13 cellular contexts compared by ENCODE assay signal in genomic region chr11:62472063-62472884, GRCh38. TPM values are rescaled to one million over a fixed set of nuclear protein-coding genes. Genes with fewer than 3 reads are reported as not detected.
A peak's percentile ranks its signal among the peaks of the same experiment; 100 is the strongest.
DNase-seq lines count a peak whose midpoint lies in the region; ATAC-seq, FAIRE-seq and TF ChIP-seq lines count a peak whose summit lies in the region.
"Had no signal": no experiment of that assay in that cellular context is flagged by ENCODE, and none has a peak within 500 bp of the region (broad histone marks: within the 10 kb centered on the region; RNA-seq: fewer than 3 reads in every experiment).

No MANE protein-coding gene starts in this region.

- H3K27me3 ChIP-seq in DND-41 (ENCODE audit: insufficient read depth, low read length, poor library complexity) = no peaks in the 10 kb centered on the region
- no peaks in the 10 kb centered on the region for H3K27me3 ChIP-seq in H1 (replicated peaks in 1 of 4; ENCODE audit: control insufficient read depth in 3 of 4, extremely low read depth in 1 of 4, insufficient read depth in 3 of 4, low read length in 3 of 4)
- H3K27me3 ChIP-seq in neuronal stem cell (ENCODE audit: control insufficient read depth in 3 of 3, insufficient read depth in 3 of 3, low read depth in 1 of 3, low read length in 3 of 3) = no peaks in the 10 kb centered on the region

- H3K18ac ChIP-seq in H1 (ENCODE audit: extremely low read depth, low read length) (no peak overlapping the region), neuronal stem cell (ENCODE audit: low read length) (peak overlapping the region; percentile 80)

- H2BK120ac ChIP-seq in H1 (replicated peaks; ENCODE audit: low read depth, low read length) (no peak overlapping the region), neuronal stem cell (ENCODE audit: low read depth, low read length) (no peak overlapping the region)

- no peak for TF ChIP-seq POLR2A in NB4 (IDR thresholded peaks at IDR 0.05; ENCODE audit: extremely low read depth, insufficient read length)
- no peak for TF ChIP-seq POLR2A in H1 (IDR thresholded peaks at IDR 0.05; ENCODE audit: control extremely low read depth in 1 of 2, low read depth in 2 of 2, low read length in 2 of 2)

- FAIRE-seq in H1 (lab: Jason Lieb, UNC) = no peak

- no peaks in the 10 kb centered on the region for H3K79me2 ChIP-seq in DND-41 (ENCODE audit: insufficient read depth, low read length)
- no peaks in the 10 kb centered on the region for H3K79me2 ChIP-seq in H1 (ENCODE audit: control insufficient read depth in 1 of 2, insufficient read depth in 2 of 2, low read length in 2 of 2)

- H4K20me1 ChIP-seq in DND-41 (ENCODE audit: insufficient read depth, low read length) (no peaks in the 10 kb centered on the region), H1 (replicated peaks in 1 of 2; ENCODE audit: control insufficient read depth in 1 of 2, insufficient read depth in 2 of 2, low read length in 2 of 2) (no peaks in the 10 kb centered on the region)

- 84% methylated on average over 9 of the region's 9 CpGs; no CpG with 5 or more reads in 1 of the 2 experiments for WGBS in H1 (ENCODE audit: extremely low coverage in 1 of 2, insufficient coverage in 1 of 2, insufficient read length in 1 of 2, insufficient replicate concordance in 2 of 2, low coverage in 1 of 2, low lambda C conversion rate in 2 of 2, missing lambda C conversion rate in 1 of 2), 2 experiments
- WGBS in neuronal stem cell (ENCODE audit: extremely low coverage in 2 of 2, insufficient read length in 2 of 2, insufficient replicate concordance in 1 of 2), 2 donors = no CpG with 5 or more reads among the region's 9 CpGs

- H4K91ac ChIP-seq in H1 (replicated peaks; ENCODE audit: insufficient read length, low read length) = no peak overlapping the region
- H4K91ac ChIP-seq in neuronal stem cell (ENCODE audit: low read depth, low read length, poor library complexity) = no peak overlapping the region

- H2BK12ac ChIP-seq in H1 (ENCODE audit: low read depth, low read length) = no peak overlapping the region
- H2BK12ac ChIP-seq in neuronal stem cell (ENCODE audit: low read length) = peak overlapping the region; percentile 73

- H3K4me3 ChIP-seq in DND-41 (ENCODE audit: low read depth in 1 of 2, low read length in 2 of 2) (no peak overlapping the region), NB4 (ENCODE audit: low read depth, low read length) (no peak overlapping the region), H1 (ENCODE audit: extremely low read depth in 1 of 4, insufficient read depth in 2 of 4, low read depth in 3 of 4, low read length in 4 of 4) (no peak overlapping the region), neuronal stem cell (ENCODE audit: low read length in 2 of 2) (no peak overlapping the region)
- H3K4me3 ChIP-seq: GM23338 had no signal

- H4K5ac ChIP-seq in H1 (ENCODE audit: insufficient read length, low read depth, low read length) = no peak overlapping the region

- no peaks in the 10 kb centered on the region for H3K23me2 ChIP-seq in H1 (ENCODE audit: low read depth, low read length)

- H3K4me2 ChIP-seq in DND-41 (ENCODE audit: insufficient read depth, low read length) = no peak overlapping the region
- H3K4me2 ChIP-seq in H1 (ENCODE audit: insufficient read depth in 1 of 2, low read depth in 2 of 2, low read length in 2 of 2) = no peak overlapping the region
- H3K4me2 ChIP-seq in neuronal stem cell (ENCODE audit: insufficient read depth, low read length, poor library complexity, severe bottlenecking) = no peak overlapping the region
- H3K4me2 ChIP-seq: GM23338 had no signal

- H2AFZ ChIP-seq in DND-41 (ENCODE audit: low read depth, low read length) = no peak overlapping the region
- H2AFZ ChIP-seq in H1 (ENCODE audit: low read length) = no peak overlapping the region
- no peak overlapping the region for H2AFZ ChIP-seq in neuronal stem cell (ENCODE audit: low read length)
- H2AFZ ChIP-seq: GM23338 had no signal

- TF ChIP-seq CTCF in DND-41 (IDR thresholded peaks at IDR 0.05; ENCODE audit: borderline replicate concordance, extremely low read depth, low read length, poor library complexity, severe bottlenecking) (no peak), NB4 (IDR thresholded peaks at IDR 0.05; ENCODE audit: low read depth, low read length) (no peak), H1 (IDR thresholded peaks at IDR 0.05; ENCODE audit: control extremely low read depth in 1 of 3, insufficient read depth in 1 of 3, low read depth in 1 of 3, low read length in 3 of 3) (no peak)

- H3K4ac ChIP-seq in H1 (replicated peaks; ENCODE audit: insufficient read length, low read depth, low read length) (peak overlapping the region; percentile 84), neuronal stem cell (ENCODE audit: low read length) (no peak overlapping the region)

- H3K4me1 ChIP-seq in DND-41 (ENCODE audit: insufficient read depth, low read length) = no peaks in the 10 kb centered on the region
- H3K4me1 ChIP-seq in H1 (replicated peaks in 1 of 4; ENCODE audit: control insufficient read depth in 3 of 4, insufficient read depth in 4 of 4, low read length in 3 of 4) = no peaks in the 10 kb centered on the region
- peaks cover 0 to 7% of the 10 kb centered on the region in 2 donors for H3K4me1 ChIP-seq in neuronal stem cell (ENCODE audit: control insufficient read depth in 2 of 2, insufficient read depth in 1 of 2, low read depth in 1 of 2, low read length in 2 of 2)

- H3K56ac ChIP-seq in H1 (replicated peaks; ENCODE audit: insufficient read length, low read depth, low read length) = no peak overlapping the region

- CTCF ChIA-PET in H1 (lab: Charles Lee; ENCODE audit: partially characterized antibody) = interaction anchor here (0.6 to 1.0 kb wide), 2 partner anchors 208 to 287 kb away, joined by 3 to 4 read pairs; no protein-coding TSS in a partner anchor

- H2AK5ac ChIP-seq in H1 (ENCODE audit: low read depth, low read length) (no peak overlapping the region), neuronal stem cell (ENCODE audit: low read depth, low read length) (peak overlapping the region; percentile 94)

- H2BK20ac ChIP-seq in H1 (ENCODE audit: low read length) = no peak overlapping the region

- H3K27ac ChIP-seq in DND-41 (ENCODE audit: low read length) (no peak overlapping the region), H1 (ENCODE audit: low read depth, low read length) (no peak overlapping the region), neuronal stem cell (replicated peaks; ENCODE audit: low read length) (no peak overlapping the region)

- H3K9ac ChIP-seq in DND-41 (ENCODE audit: low read depth, low read length) (no peak overlapping the region), H1 (replicated peaks in 1 of 4; ENCODE audit: extremely low read depth in 1 of 4, low read depth in 3 of 4, low read length in 3 of 4) (no peak overlapping the region), neuronal stem cell (ENCODE audit: low read depth, low read length, poor library complexity) (no peak overlapping the region)

- no peak overlapping the region for H2BK15ac ChIP-seq in H1 (ENCODE audit: low read length)
- H2BK15ac ChIP-seq in neuronal stem cell (ENCODE audit: low read length) = peak overlapping the region; percentile 93

- H4K8ac ChIP-seq in H1 (ENCODE audit: extremely low read depth, insufficient read depth, low read length) (peak overlapping the region; percentile 68; the same call in 1 of the 2 replicates), neuronal stem cell (ENCODE audit: low read depth, low read length) (no peak overlapping the region)

- no peak for TF ChIP-seq EP300 in H1 (IDR thresholded peaks at IDR 0.05; ENCODE audit: borderline replicate concordance in 1 of 2, low read depth in 2 of 2, low read length in 2 of 2)

- H3K36me3 ChIP-seq in DND-41 (ENCODE audit: insufficient read depth, low read length) (no peaks in the 10 kb centered on the region), H1 (ENCODE audit: control insufficient read depth in 2 of 4, insufficient read depth in 4 of 4, low read length in 3 of 4) (no peaks in the 10 kb centered on the region), neuronal stem cell (replicated peaks in 1 of 2; ENCODE audit: control insufficient read depth in 2 of 2, insufficient read depth in 2 of 2, low read length in 2 of 2) (no peaks in the 10 kb centered on the region)

- H3K23ac ChIP-seq in H1 (ENCODE audit: insufficient read length) (no peak overlapping the region), neuronal stem cell (ENCODE audit: low read depth, low read length, poor library complexity) (no peak overlapping the region)

- H3K14ac ChIP-seq in H1 (ENCODE audit: insufficient read length) (no peak overlapping the region), neuronal stem cell (ENCODE audit: low read length) (peak overlapping the region; percentile 40)

- H2BK5ac ChIP-seq in H1 (ENCODE audit: low read depth, low read length) = 0 out of 2 replicates have a peak overlapping the region, but pooled peaks have one; percentile 16
- H2BK5ac ChIP-seq in neuronal stem cell (ENCODE audit: low read length) = peak overlapping the region; percentile 75

- H3K9me3 ChIP-seq in DND-41 (ENCODE audit: insufficient read depth, low read length, severe bottlenecking) (no peaks in the 10 kb centered on the region), H1 (ENCODE audit: insufficient read depth in 2 of 2, low read depth in 1 of 2, low read length in 1 of 2) (no peaks in the 10 kb centered on the region), neuronal stem cell (replicated peaks in 1 of 2; ENCODE audit: control insufficient read depth in 2 of 2, insufficient read depth in 1 of 2, low read depth in 1 of 2, low read length in 2 of 2) (no peaks in the 10 kb centered on the region)

- H3K79me1 ChIP-seq in H1 (ENCODE audit: low read depth, low read length) = no peaks in the 10 kb centered on the region
- no peaks in the 10 kb centered on the region for H3K79me1 ChIP-seq in neuronal stem cell (ENCODE audit: low read depth, low read length)

- no peak for TF ChIP-seq RAD21 in H1 (IDR thresholded peaks at IDR 0.05 in 1 of 2, conservative IDR thresholded peaks at IDR 0.05 in 1 of 2; ENCODE audit: low read depth in 2 of 2, low read length in 2 of 2)

- POLR2A ChIA-PET in H1 (lab: Charles Lee; ENCODE audit: partially characterized antibody) = no interaction called here

- DNase-seq in DND-41 (no peak), NB4 (ENCODE audit: low read depth) (peak; percentile 76), H1 (ENCODE audit: low read depth in 1 of 2, low spot score in 2 of 2) (no peak), neuronal stem cell (ENCODE audit: low spot score) (no peak)
- DNase-seq in activated CD8-positive, alpha-beta memory T cell treated with anti-CD3 and anti-CD28 coated beads, Interleukin-2, amount 50 U/mL, for 48 hours = no peak
- DNase-seq: activated T-cell treated with anti-CD3 and anti-CD28 coated beads, Interleukin-2, amount 50 U/mL, for 1 hour had no signal

- peak; percentile 50; the same call in 1 of the 3 replicates for ATAC-seq in DND-41 (ENCODE audit: insufficient read depth, low read depth)
- no peak for ATAC-seq in HG03280 (IDR thresholded peaks at IDR 0.05; ENCODE audit: unreplicated experiment)
- no peak for ATAC-seq in GM18909 (IDR thresholded peaks at IDR 0.05; ENCODE audit: poor library complexity, unreplicated experiment)
- no peak for ATAC-seq in GM21786 (IDR thresholded peaks at IDR 0.05; ENCODE audit: unreplicated experiment)
- ATAC-seq: GM23338 had no signal

RNA-seq across cellular contexts. Expression of gene SCGB1A1, which starts 53.4 kb away (rescaled TPM):
- total RNA-seq in H1 (2021; fragmentation: NEBNext Ultra II Directional; extraction: Animal tissue kit (Norgen Biotek cat#: 25700)) = not detected in 2 replicates
- polyA plus RNA-seq in H1 (2011; rRNA removed) = not detected in 2 replicates
- not detected for polyA plus RNA-seq in H1 (2011; cell fraction: cytosol; rRNA removed)
- polyA plus RNA-seq in H1 (2011; cell fraction: nucleus; rRNA removed) = not detected
- polyA plus RNA-seq in H1 (2012, experiment 1 of 2) = not detected in 4 replicates
- polyA plus RNA-seq in H1 (2012, experiment 2 of 2) = not detected
- not detected for polyA plus RNA-seq in H1 (2013, experiment 1 of 2)
- polyA plus RNA-seq in H1 (2013, experiment 2 of 2) = not detected
- polyA minus RNA-seq in H1 (2011; rRNA and poly(A)+ RNA removed) = not detected in 2 replicates
- not detected for polyA minus RNA-seq in H1 (2011; cell fraction: cytosol; rRNA and poly(A)+ RNA removed)
- polyA minus RNA-seq in H1 (2011; cell fraction: nucleus; rRNA and poly(A)+ RNA removed) = not detected
- polyA plus RNA-seq in neuronal stem cell (2013, experiment 1 of 2) = not detected
- polyA plus RNA-seq in neuronal stem cell (2013, experiment 2 of 2) = not detected
- total RNA-seq: GM23338, mononuclear cell, SK-MEL-5 had no signal
- polyA plus RNA-seq: GM23338, IgD-negative memory B cell had no signal
